1 cellular context compared by ENCODE assay signal in genomic region chr19:31167695-31168094, GRCh38.
TF ChIP-seq lines count a peak whose summit lies in the region.

No MANE protein-coding gene starts in this region.

TF ChIP-seq in HepG2, 621 proteins besides CTCF, POLR2A, EP300 and RAD21 (continued from another document):
- TF ChIP-seq ATF2 (CRISPR knock-in tag; IDR thresholded peaks at IDR 0.05), result no peak
